ENCODE assay signal across 6 cellular contexts in the genomic region with DNA sequence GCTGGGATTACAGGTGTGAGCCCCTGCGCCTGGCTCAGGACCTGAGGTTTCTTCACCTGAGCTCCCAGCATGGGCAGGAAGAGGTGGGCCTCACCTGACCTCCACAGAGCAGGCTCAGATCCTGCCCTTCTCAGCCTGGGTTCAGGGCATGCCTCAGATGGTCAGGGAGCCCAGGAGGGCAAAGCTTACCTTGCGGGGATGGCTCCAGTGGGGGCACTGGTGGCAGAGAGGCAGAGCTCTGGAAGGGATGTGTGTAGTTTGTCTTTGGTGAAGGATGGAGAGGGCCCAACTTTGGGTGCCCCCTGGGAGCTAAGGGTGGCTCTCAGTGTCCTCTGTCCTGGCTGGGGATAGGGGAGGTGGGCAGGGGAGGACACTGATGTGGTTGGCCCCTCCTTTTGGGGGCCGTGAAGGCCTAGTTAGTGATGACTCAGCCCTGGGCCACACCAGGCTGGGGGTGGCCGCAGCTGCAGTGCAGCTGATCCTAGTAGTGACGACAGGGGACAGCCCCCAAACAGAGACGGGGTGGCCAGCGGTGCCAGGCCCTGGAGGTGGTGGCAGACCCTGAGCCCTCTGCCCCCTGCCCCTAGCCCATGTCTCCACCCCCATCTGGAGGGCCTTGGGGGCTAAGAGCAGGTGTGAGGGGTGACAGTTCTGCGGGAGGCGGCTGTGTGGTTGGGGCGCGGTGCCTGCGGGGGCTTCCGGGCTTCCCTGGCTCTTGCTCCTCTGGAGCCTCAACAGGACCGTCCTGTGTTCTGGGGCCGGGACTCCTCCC. TPM values are rescaled to one million over a fixed set of nuclear protein-coding genes. Genes with fewer than 3 reads are reported as not detected.
DNase-seq lines count a peak whose midpoint lies in the region; ATAC-seq and TF ChIP-seq lines count a peak whose summit lies in the region.

No MANE protein-coding gene starts in this region.

- H3K4me1 Mint-ChIP-seq in activated B cell treated with CpG ODN at 0.5 μM for 24 hours: peaks cover 4% of the 10 kb centered on the region

- no peak overlapping the region for H3K27ac Mint-ChIP-seq in activated B cell treated with CpG ODN at 0.5 μM for 24 hours

- H3K36me3 Mint-ChIP-seq in activated B cell treated with CpG ODN at 0.5 μM for 24 hours (ENCODE audit: low read depth): no peaks in the 10 kb centered on the region

- H3K9me3 Mint-ChIP-seq in activated B cell treated with CpG ODN at 0.5 μM for 24 hours: no peaks in the 10 kb centered on the region

- ATAC-seq in activated B cell treated with CpG ODN at 0.5 μM for 24 hours (ENCODE audit: low read depth): peak; percentile 45
- ATAC-seq in HG03045 (IDR thresholded peaks at IDR 0.05; ENCODE audit: unreplicated experiment): no peak

- TF ChIP-seq CTCF in activated B cell treated with CpG ODN at 0.5 μM for 24 hours (IDR thresholded peaks at IDR 0.05): no peak

- intact Hi-C loops in activated B cell treated with CpG ODN at 0.5 μM for 24 hours (cut with micrococcal nuclease): no loop called here

- peak overlapping the region; percentile 96 for H3K27ac ChIP-seq in substantia nigra (ENCODE audit: low read depth, low read length, poor library complexity, severe bottlenecking)

- POLR2A ChIA-PET in activated B cell treated with CpG ODN at 0.5 μM for 24 hours (lab: Charles Lee): interaction anchor here (0.5 to 1.5 kb wide), 3 partner anchors 15 to 302 kb away, joined by 3 to 4 read pairs (median 3); a partner anchor contains a TSS

- H3K4me3 Mint-ChIP-seq in activated B cell treated with CpG ODN at 0.5 μM for 24 hours: no peak overlapping the region

- DNase-seq in activated B cell treated with CpG ODN at 0.5 μM for 24 hours (no peak), hypothalamus (lab: John Stamatoyannopoulos, UW) (peak in 27 of 51 donors; percentile 14 to 75 (median 44)), substantia nigra (lab: John Stamatoyannopoulos, UW) (peak in 27 of 49 donors; percentile 12 to 80 (median 54)), NCI-H146 (lab: John Stamatoyannopoulos, UW) (no peak)
- DNase-seq in activated CD4-positive, alpha-beta T cell treated with anti-CD3 and anti-CD28 coated beads, Interleukin-2, amount 50 U/mL, for 1 hour: no peak

- H3K27me3 Mint-ChIP-seq in activated B cell treated with CpG ODN at 0.5 μM for 24 hours: peaks cover 6% of the 10 kb centered on the region

- CTCF ChIA-PET in activated B cell treated with CpG ODN at 0.5 μM for 24 hours (lab: Charles Lee): interaction anchor here (0.7 kb wide), 1 partner anchor 29 kb away, joined by 3 read pairs; no protein-coding TSS in a partner anchor

RNA-seq across cellular contexts. Expression of a gene that starts 5.8 kb away (rescaled TPM):
- 0.56 and 0.93 TPM in 2 replicates for total RNA-seq in activated B cell treated with CpG ODN at 0.5 μM for 24 hours

RNA-seq across cellular contexts. Expression of a gene that starts 12.9 kb away (rescaled TPM):
- 1.5 and 1.7 TPM in 2 replicates for total RNA-seq in activated B cell treated with CpG ODN at 0.5 μM for 24 hours

RNA-seq across cellular contexts. Expression of a gene that starts 15.2 kb away (rescaled TPM):
- total RNA-seq in activated B cell treated with CpG ODN at 0.5 μM for 24 hours: 10.5 and 11.5 TPM in 2 replicates

RNA-seq across cellular contexts. Expression of a gene that starts 15.3 kb away (rescaled TPM):
- 130 and 139 TPM in 2 replicates for total RNA-seq in activated B cell treated with CpG ODN at 0.5 μM for 24 hours

RNA-seq across cellular contexts. Expression of a gene that starts 22.9 kb away (rescaled TPM):
- 56.4 and 59.3 TPM in 2 replicates for total RNA-seq in activated B cell treated with CpG ODN at 0.5 μM for 24 hours

Comparison
In these comparisons a context has a peak if more than half of its experiments do, and no peak if none do; other contexts are left out.
1. DNase-seq: peak in hypothalamus (27 of 51) and substantia nigra (27 of 49); none in activated B cell treated with CpG ODN at 0.5 μM for 24 hours (single experiment), NCI-H146 (single experiment) and activated CD4-positive, alpha-beta T cell treated with anti-CD3 and anti-CD28 coated beads, Interleukin-2, amount 50 U/mL, for 1 hour (single experiment).